12 cellular contexts compared by ENCODE assay signal in genomic region chr7:30817060-30817770, GRCh38. TPM values are rescaled to one million over a fixed set of nuclear protein-coding genes. Genes with fewer than 3 reads are reported as not detected.
A peak's percentile ranks its signal among the peaks of the same experiment; 100 is the strongest.
DNase-seq lines count a peak whose midpoint lies in the region; ATAC-seq and TF ChIP-seq lines count a peak whose summit lies in the region.
"Had no signal": no experiment of that assay in that cellular context is flagged by ENCODE, and none has a peak within 500 bp of the region (broad histone marks: within the 10 kb centered on the region; RNA-seq: fewer than 3 reads in every experiment).

No MANE protein-coding gene starts in this region.

- peaks cover 68% of the 10 kb centered on the region for H3K4me1 ChIP-seq in adipocyte (ENCODE audit: control insufficient read depth, insufficient read depth, low read length)
- H3K4me1 ChIP-seq in foreskin keratinocyte = no peaks in the 10 kb centered on the region

- no peaks in the 10 kb centered on the region for H3K27me3 ChIP-seq in adipocyte (replicated peaks; ENCODE audit: control insufficient read depth, insufficient read depth, low read length)
- no peaks in the 10 kb centered on the region for H3K27me3 ChIP-seq in foreskin keratinocyte
- H3K27me3 ChIP-seq in brain microvascular endothelial cell (replicated peaks) = no peaks in the 10 kb centered on the region

- H3K27ac ChIP-seq in foreskin keratinocyte = no peak overlapping the region
- no peak overlapping the region for H3K27ac ChIP-seq in brain microvascular endothelial cell

- TF ChIP-seq CTCF in foreskin keratinocyte (conservative IDR thresholded peaks at IDR 0.05) = no peak
- no peak for TF ChIP-seq CTCF in brain microvascular endothelial cell (IDR thresholded peaks at IDR 0.05; ENCODE audit: low read depth, low read length, missing control alignments)

- peak overlapping the region; percentile 76 for H3K4me3 ChIP-seq in adipocyte (ENCODE audit: low read length)
- H3K4me3 ChIP-seq in brain microvascular endothelial cell (ENCODE audit: low read depth, low read length) = no peak overlapping the region
- H3K4me3 ChIP-seq: dorsolateral prefrontal cortex had no signal

- peak; percentile 86 for ATAC-seq in foreskin keratinocyte
- ATAC-seq: activated naive CD4-positive, alpha-beta T cell treated with anti-CD3 and anti-CD28 coated beads, Interleukin-2, amount 50 U/mL, for 72 hours had no signal

- in situ Hi-C loops in brain microvascular endothelial cell (cut with HindIII; ENCODE audit: low pct_ligation_motif_present, low sequenced_read_pairs) = loop anchor here (25.0 kb wide), 1 partner anchor 295 kb away; no protein-coding TSS in a partner anchor

- H3K9ac ChIP-seq in adipocyte (ENCODE audit: low read length) = peak overlapping the region; percentile 89

- H3K36me3 ChIP-seq in adipocyte (ENCODE audit: control insufficient read depth, insufficient read depth, low read length, severe bottlenecking) (no peaks in the 10 kb centered on the region), brain microvascular endothelial cell (replicated peaks) (no peaks in the 10 kb centered on the region)

- no peaks in the 10 kb centered on the region for H3K9me3 ChIP-seq in adipocyte (ENCODE audit: control insufficient read depth, low read length)

- DNase-seq in DMS79 (lab: John Stamatoyannopoulos, UW) (peak; percentile 50), adipocyte (ENCODE audit: low read depth) (peak; percentile 63), foreskin keratinocyte (peak; percentile 25 to 58), renal cortical epithelial cell (ENCODE audit: low read depth) (peak; percentile 40), D341Med (ENCODE audit: low spot score) (no peak), Kasumi-1 (lab: John Stamatoyannopoulos, UW) (no peak), brain microvascular endothelial cell (no peak), NCI-H146 (lab: John Stamatoyannopoulos, UW) (no peak)
- DNase-seq: MM.1S, T1000 had no signal

RNA-seq across cellular contexts. Expression of gene MINDY4, which starts 46.0 kb away (rescaled TPM):
- total RNA-seq in foreskin keratinocyte = 3.0 and 3.5 TPM in 2 replicates
- polyA plus RNA-seq in foreskin keratinocyte = 0.97 and 1.4 TPM in 2 replicates
- total RNA-seq in renal cortical epithelial cell = 3.3 and 8.8 TPM in 2 replicates

Comparison
In these comparisons a context has a peak if more than half of its experiments do, and no peak if none do; other contexts are left out.
1. DNase-seq: peak in DMS79 (single experiment), adipocyte (single experiment), foreskin keratinocyte (2 of 2) and renal cortical epithelial cell (single experiment); none in D341Med (single experiment), Kasumi-1 (0 of 2), brain microvascular endothelial cell (single experiment) and NCI-H146 (single experiment).